39 cellular contexts compared by ENCODE assay signal in the genomic region with DNA sequence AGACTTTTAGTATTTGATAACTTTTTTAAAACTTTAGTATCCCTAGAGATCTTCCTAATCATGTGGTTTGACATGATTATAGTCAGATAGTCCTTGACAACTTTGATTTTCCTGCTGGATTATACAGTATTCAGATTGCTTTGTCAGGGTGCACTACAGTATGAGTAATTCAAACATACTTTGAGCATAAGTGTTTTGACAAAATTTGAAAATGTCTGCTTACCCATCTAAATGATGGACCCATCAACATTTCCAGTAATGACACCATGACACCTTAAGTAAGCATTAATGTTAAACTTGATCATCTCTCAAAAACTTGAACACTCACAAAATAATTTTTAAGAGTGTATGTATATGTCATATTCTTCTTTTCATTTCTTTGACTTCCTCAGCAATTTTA.
"Had no signal": no experiment of that assay in that cellular context is flagged by ENCODE, and none has a peak within 500 bp of the region (broad histone marks: within the 10 kb centered on the region; RNA-seq: fewer than 3 reads in every experiment).

No MANE protein-coding gene starts in this region.

- H3K27ac ChIP-seq: adrenal gland, ascending aorta, body of pancreas, brain microvascular endothelial cell, breast epithelium, cardiac muscle cell had no signal

- H3K9me3 Mint-ChIP-seq: activated naive CD4-positive, alpha-beta T cell treated with anti-CD3 and anti-CD28 coated beads for 36 hours; activated naive CD4-positive, alpha-beta T cell treated with anti-CD3 and anti-CD28 coated beads, Interleukin-2, amount 10 ng/mL, durations not matched to agents 7 days and 5 days; activated naive CD4-positive, alpha-beta T cell treated with anti-CD3 and anti-CD28 coated beads, Interleukin-2, amount 50 U/mL, for 24 hours; activated naive CD8-positive, alpha-beta T cell treated with anti-CD3 and anti-CD28 coated beads for 36 hours; activated naive CD8-positive, alpha-beta T cell treated with anti-CD3 and anti-CD28 coated beads, Interleukin-2, amount 10 ng/mL, durations not matched to agents 7 days and 5 days; activated naive CD8-positive, alpha-beta T cell treated with anti-CD3 and anti-CD28 coated beads, Interleukin-2, amount 50 U/mL, for 24 hours; activated T-cell treated with anti-CD3 and anti-CD28 coated beads, Interleukin-2, amount 50 U/mL, for 72 hours; activated T-helper 1 cell treated with anti-CD3 and anti-CD28 coated beads, Interleukin-12 subunit alpha, Interleukin-12 subunit beta, Interleukin-2, Interleukin-4 antibody, amounts not matched to agents 30 ng/mL and 10 ng/mL and 1 ng/mL, durations not matched to agents 14 hours and 24 hours and 36 hours; activated T-helper 2 cell treated with anti-CD3 and anti-CD28 coated beads, Interferon-gamma antibody, Interleukin-2, Interleukin-4, amounts not matched to agents 10 μg/mL and 5 μg/mL and 100 μg/mL, durations not matched to agents 14 hours and 24 hours and 36 hours had no signal

- H3K4me3 Mint-ChIP-seq: activated naive CD4-positive, alpha-beta T cell treated with anti-CD3 and anti-CD28 coated beads for 36 hours; activated naive CD4-positive, alpha-beta T cell treated with anti-CD3 and anti-CD28 coated beads, Interleukin-2, amount 10 ng/mL, durations not matched to agents 7 days and 5 days; activated naive CD4-positive, alpha-beta T cell treated with anti-CD3 and anti-CD28 coated beads, Interleukin-2, amount 50 U/mL, for 24 hours; activated naive CD8-positive, alpha-beta T cell; activated naive CD8-positive, alpha-beta T cell treated with anti-CD3 and anti-CD28 coated beads for 36 hours; activated naive CD8-positive, alpha-beta T cell treated with anti-CD3 and anti-CD28 coated beads, Interleukin-2, amount 10 ng/mL, durations not matched to agents 7 days and 5 days; activated naive CD8-positive, alpha-beta T cell treated with anti-CD3 and anti-CD28 coated beads, Interleukin-2, amount 50 U/mL, for 24 hours; activated T-cell treated with anti-CD3 and anti-CD28 coated beads, Interleukin-2, amount 50 U/mL, for 24 hours; activated T-cell treated with anti-CD3 and anti-CD28 coated beads, Interleukin-2, amount 50 U/mL, for 4 hours; activated T-cell treated with anti-CD3 and anti-CD28 coated beads, Interleukin-2, amount 50 U/mL, for 72 hours; activated T-helper 1 cell treated with anti-CD3 and anti-CD28 coated beads, Interleukin-12 subunit alpha, Interleukin-12 subunit beta, Interleukin-2, Interleukin-4 antibody, amounts not matched to agents 30 ng/mL and 10 ng/mL and 1 ng/mL, durations not matched to agents 14 hours and 24 hours and 36 hours; activated T-helper 17 cell treated with anti-CD3 and anti-CD28 coated beads, Interleukin-2, amount 50 U/mL, for 72 hours; brain; central memory CD8-positive, alpha-beta T cell had no signal

- H3K4me1 Mint-ChIP-seq: activated naive CD4-positive, alpha-beta T cell treated with anti-CD3 and anti-CD28 coated beads, Interleukin-2, amount 10 ng/mL, durations not matched to agents 7 days and 5 days; activated naive CD4-positive, alpha-beta T cell treated with anti-CD3 and anti-CD28 coated beads, Interleukin-2, amount 50 U/mL, for 24 hours; activated naive CD8-positive, alpha-beta T cell treated with anti-CD3 and anti-CD28 coated beads for 36 hours; activated naive CD8-positive, alpha-beta T cell treated with anti-CD3 and anti-CD28 coated beads, Interleukin-2, amount 10 ng/mL, durations not matched to agents 7 days and 5 days; activated naive CD8-positive, alpha-beta T cell treated with anti-CD3 and anti-CD28 coated beads, Interleukin-2, amount 50 U/mL, for 24 hours; activated T-helper 17 cell treated with anti-CD3 and anti-CD28 coated beads, Interleukin-2, amount 50 U/mL, for 72 hours; brain; central memory CD8-positive, alpha-beta T cell had no signal

- ATAC-seq: activated naive CD4-positive, alpha-beta T cell treated with anti-CD3 and anti-CD28 coated beads, Interleukin-2, amount 50 U/mL, for 72 hours; activated naive CD8-positive, alpha-beta T cell treated with anti-CD3 and anti-CD28 coated beads, Interleukin-2, amount 50 U/mL, for 24 hours; activated T-cell treated with anti-CD3 and anti-CD28 coated beads, Interleukin-2, amount 50 U/mL, for 4 hours; activated T-cell treated with anti-CD3 and anti-CD28 coated beads, Interleukin-2, amount 50 U/mL, for 72 hours; activated T-helper 17 cell treated with anti-CD3 and anti-CD28 coated beads, Interleukin-2, amount 50 U/mL, for 72 hours; body of pancreas had no signal

- H3K4me3 ChIP-seq: adrenal gland, ascending aorta, body of pancreas, breast epithelium, cardiac muscle cell had no signal

- H3K27me3 Mint-ChIP-seq: activated naive CD4-positive, alpha-beta T cell treated with anti-CD3 and anti-CD28 coated beads, Interleukin-2, amount 10 ng/mL, durations not matched to agents 7 days and 5 days; activated naive CD4-positive, alpha-beta T cell treated with anti-CD3 and anti-CD28 coated beads, Interleukin-2, amount 50 U/mL, for 24 hours; activated naive CD8-positive, alpha-beta T cell; activated naive CD8-positive, alpha-beta T cell treated with anti-CD3 and anti-CD28 coated beads for 36 hours; activated naive CD8-positive, alpha-beta T cell treated with anti-CD3 and anti-CD28 coated beads, Interleukin-2, amount 10 ng/mL, durations not matched to agents 7 days and 5 days; activated naive CD8-positive, alpha-beta T cell treated with anti-CD3 and anti-CD28 coated beads, Interleukin-2, amount 50 U/mL, for 24 hours; activated T-cell treated with anti-CD3 and anti-CD28 coated beads, Interleukin-2, amount 50 U/mL, for 24 hours; activated T-helper 17 cell treated with anti-CD3 and anti-CD28 coated beads, Interleukin-2, amount 50 U/mL, for 72 hours; brain; central memory CD8-positive, alpha-beta T cell had no signal

- H3K36me3 ChIP-seq: adrenal gland, ascending aorta, brain microvascular endothelial cell, breast epithelium, cardiac muscle cell had no signal

- DNase-seq: activated effector memory CD4-positive, alpha-beta T cell treated with anti-CD3 and anti-CD28 coated beads, Interleukin-2, amount 50 U/mL, for 16 hours; activated effector memory CD4-positive, alpha-beta T cell treated with Interleukin-2 at 50 U/mL for 16 hours; activated gamma-delta T cell; activated gamma-delta T cell treated with Interleukin-2 at 50 U/mL for 16 hours; activated naive CD4-positive, alpha-beta T cell; activated naive CD4-positive, alpha-beta T cell treated with anti-CD3 and anti-CD28 coated beads for 36 hours; activated naive CD4-positive, alpha-beta T cell treated with anti-CD3 and anti-CD28 coated beads, Interleukin-2, amount 10 ng/mL, durations not matched to agents 7 days and 5 days; activated naive CD4-positive, alpha-beta T cell treated with anti-CD3 and anti-CD28 coated beads, Interleukin-2, amount 50 U/mL, for 16 hours; activated naive CD4-positive, alpha-beta T cell treated with Interleukin-2 at 50 U/mL for 16 hours; activated naive CD8-positive, alpha-beta T cell treated with anti-CD3 and anti-CD28 coated beads for 36 hours; activated naive CD8-positive, alpha-beta T cell treated with anti-CD3 and anti-CD28 coated beads, Interleukin-2, amount 10 ng/mL, durations not matched to agents 7 days and 5 days; activated naive CD8-positive, alpha-beta T cell treated with anti-CD3 and anti-CD28 coated beads, Interleukin-2, amount 50 U/mL, for 24 hours; activated T-cell treated with anti-CD3 and anti-CD28 coated beads for 4 hours; activated T-cell treated with anti-CD3 and anti-CD28 coated beads, Interleukin-2, amount 50 U/mL, for 1 hour; activated T-cell treated with anti-CD3 and anti-CD28 coated beads, Interleukin-2, amount 50 U/mL, for 24 hours; activated T-cell treated with anti-CD3 and anti-CD28 coated beads, Interleukin-2, amount 50 U/mL, for 4 hours; activated T-cell treated with anti-CD3 and anti-CD28 coated beads, Interleukin-2, amount 50 U/mL, for 48 hours; activated T-cell treated with anti-CD3 and anti-CD28 coated beads, Interleukin-2, amount 50 U/mL, for 72 hours; adrenal gland; amniotic stem cell; amygdala; anterior cingulate cortex; aorta; body of pancreas; caudate nucleus; central memory CD4-positive, alpha-beta T cell; cerebellar nuclear complex had no signal

- H3K4me1 ChIP-seq: adrenal gland, ascending aorta, body of pancreas, breast epithelium had no signal

- H3K36me3 Mint-ChIP-seq: activated naive CD4-positive, alpha-beta T cell treated with anti-CD3 and anti-CD28 coated beads, Interleukin-2, amount 10 ng/mL, durations not matched to agents 7 days and 5 days; activated naive CD4-positive, alpha-beta T cell treated with anti-CD3 and anti-CD28 coated beads, Interleukin-2, amount 50 U/mL, for 24 hours; activated naive CD4-positive, alpha-beta T cell treated with anti-CD3 and anti-CD28 coated beads, Interleukin-2, amount 50 U/mL, for 72 hours; activated naive CD8-positive, alpha-beta T cell; activated naive CD8-positive, alpha-beta T cell treated with anti-CD3 and anti-CD28 coated beads for 36 hours; activated naive CD8-positive, alpha-beta T cell treated with anti-CD3 and anti-CD28 coated beads, Interleukin-2, amount 10 ng/mL, durations not matched to agents 7 days and 5 days; brain had no signal

- H3K27ac Mint-ChIP-seq: activated naive CD4-positive, alpha-beta T cell treated with anti-CD3 and anti-CD28 coated beads for 36 hours; activated naive CD4-positive, alpha-beta T cell treated with anti-CD3 and anti-CD28 coated beads, Interleukin-2, amount 10 ng/mL, durations not matched to agents 7 days and 5 days; activated naive CD4-positive, alpha-beta T cell treated with anti-CD3 and anti-CD28 coated beads, Interleukin-2, amount 50 U/mL, for 24 hours; activated naive CD4-positive, alpha-beta T cell treated with anti-CD3 and anti-CD28 coated beads, Interleukin-2, amount 50 U/mL, for 72 hours; activated naive CD8-positive, alpha-beta T cell; activated naive CD8-positive, alpha-beta T cell treated with anti-CD3 and anti-CD28 coated beads for 36 hours; activated naive CD8-positive, alpha-beta T cell treated with anti-CD3 and anti-CD28 coated beads, Interleukin-2, amount 10 ng/mL, durations not matched to agents 7 days and 5 days; activated naive CD8-positive, alpha-beta T cell treated with anti-CD3 and anti-CD28 coated beads, Interleukin-2, amount 50 U/mL, for 24 hours; activated T-cell treated with anti-CD3 and anti-CD28 coated beads, Interleukin-2, amount 50 U/mL, for 24 hours; activated T-cell treated with anti-CD3 and anti-CD28 coated beads, Interleukin-2, amount 50 U/mL, for 72 hours; activated T-helper 1 cell treated with anti-CD3 and anti-CD28 coated beads, Interleukin-12 subunit alpha, Interleukin-12 subunit beta, Interleukin-2, Interleukin-4 antibody, amounts not matched to agents 30 ng/mL and 10 ng/mL and 1 ng/mL, durations not matched to agents 14 hours and 24 hours and 36 hours; activated T-helper 17 cell treated with anti-CD3 and anti-CD28 coated beads, Interleukin-2, amount 50 U/mL, for 72 hours; activated T-helper 2 cell treated with anti-CD3 and anti-CD28 coated beads, Interferon-gamma antibody, Interleukin-2, Interleukin-4, amounts not matched to agents 10 μg/mL and 5 μg/mL and 100 μg/mL, durations not matched to agents 14 hours and 24 hours and 36 hours; brain had no signal

- H3K9me3 ChIP-seq: adrenal gland, ascending aorta, body of pancreas, breast epithelium had no signal

- H3K27me3 ChIP-seq: adrenal gland, ascending aorta, body of pancreas, brain microvascular endothelial cell, breast epithelium, cardiac muscle cell had no signal
